Comparison of ENCODE assay signal across 1 cellular context in genomic region chr19:44912854-44913253, GRCh38.
TF ChIP-seq lines count a peak whose summit lies in the region.

No MANE protein-coding gene starts in this region.

TF ChIP-seq in HepG2, 621 proteins besides CTCF, POLR2A, EP300 and RAD21 (continued from another document and continues in another):
- TF ChIP-seq CSRNP2 (CRISPR knock-in tag; conservative IDR thresholded peaks at IDR 0.05; ENCODE audit: low read depth) (no peak), TOPORS (CRISPR knock-in tag; IDR thresholded peaks at IDR 0.05) (no peak), RCOR2 (CRISPR knock-in tag; IDR thresholded peaks at IDR 0.05) (no peak), ZBTB49 (CRISPR knock-in tag; IDR thresholded peaks at IDR 0.05; ENCODE audit: borderline replicate concordance) (no peak), ZNF605 (CRISPR knock-in tag; IDR thresholded peaks at IDR 0.05) (peak; percentile 38; the same call in 1 of the 2 replicates), MXD4 (CRISPR knock-in tag; IDR thresholded peaks at IDR 0.05) (peak; percentile 19; the same call in 1 of the 2 replicates), ADNP (CRISPR knock-in tag; IDR thresholded peaks at IDR 0.05) (no peak), PCBP2 (optimal IDR thresholded peaks at IDR 0.05; ENCODE audit: low read depth, low read length, poor library complexity, severe bottlenecking) (no peak), DMTF1 (CRISPR knock-in tag; IDR thresholded peaks at IDR 0.05) (no peak), ZBTB10 (CRISPR knock-in tag; IDR thresholded peaks at IDR 0.05; ENCODE audit: borderline replicate concordance) (peak; percentile 80; the same call in 1 of the 2 replicates), FOXP1 (IDR thresholded peaks at IDR 0.05) (no peak), FOXP1 (CRISPR knock-in tag; IDR thresholded peaks at IDR 0.05) (peak; percentile 65), SAFB2 (CRISPR knock-in tag; IDR thresholded peaks at IDR 0.05; ENCODE audit: borderline replicate concordance, low read depth) (no peak), AGO2 (optimal IDR thresholded peaks at IDR 0.05; ENCODE audit: low read depth, low read length) (no peak), ZFYVE20 (CRISPR knock-in tag; IDR thresholded peaks at IDR 0.05; ENCODE audit: borderline replicate concordance, low read depth) (no peak), ZNF777 (CRISPR knock-in tag; IDR thresholded peaks at IDR 0.05) (no peak), HNF4A (CRISPR knock-in tag; IDR thresholded peaks at IDR 0.05) (peak; percentile 80), ZNF484 (CRISPR knock-in tag; IDR thresholded peaks at IDR 0.05; ENCODE audit: borderline replicate concordance, low read depth) (no peak), HOXA5 (CRISPR knock-in tag; IDR thresholded peaks at IDR 0.05) (no peak), NRL (CRISPR knock-in tag; IDR thresholded peaks at IDR 0.05; ENCODE audit: borderline replicate concordance) (no peak), ZNF232 (CRISPR knock-in tag; IDR thresholded peaks at IDR 0.05; ENCODE audit: borderline replicate concordance) (0 out of 2 replicates have a peak, but pooled peaks have one; percentile 13), ZMAT3 (CRISPR knock-in tag; conservative IDR thresholded peaks at IDR 0.05) (0 out of 2 replicates have a peak, but pooled peaks have one; percentile 58), BRD4 (CRISPR knock-in tag; IDR thresholded peaks at IDR 0.05) (0 out of 2 replicates have a peak, but pooled peaks have one; percentile 32), TERF1 (CRISPR knock-in tag; IDR thresholded peaks at IDR 0.05) (no peak), ZNF660 (CRISPR knock-in tag; IDR thresholded peaks at IDR 0.05; ENCODE audit: borderline replicate concordance, low read depth) (no peak), GABPB1 (CRISPR knock-in tag; IDR thresholded peaks at IDR 0.05) (peak; percentile 64), EEA1 (CRISPR knock-in tag; IDR thresholded peaks at IDR 0.05; ENCODE audit: borderline replicate concordance) (no peak), CBX2 (IDR thresholded peaks at IDR 0.05; ENCODE audit: low read depth, low read length) (no peak), CBX2 (CRISPR knock-in tag; IDR thresholded peaks at IDR 0.05; ENCODE audit: low read depth) (no peak), NFKB2 (CRISPR knock-in tag; IDR thresholded peaks at IDR 0.05; ENCODE audit: borderline replicate concordance) (no peak), NFAT5 (CRISPR knock-in tag; IDR thresholded peaks at IDR 0.05) (0 out of 2 replicates have a peak, but pooled peaks have one; percentile 32), ZSCAN21 (CRISPR knock-in tag; IDR thresholded peaks at IDR 0.05; ENCODE audit: borderline replicate concordance) (peak; percentile 47; the same call in 1 of the 2 replicates), POGZ (CRISPR knock-in tag; IDR thresholded peaks at IDR 0.05) (no peak; the same call in 1 of the 2 replicates), ZNF75D (CRISPR knock-in tag; IDR thresholded peaks at IDR 0.05; ENCODE audit: borderline replicate concordance) (no peak), ZNF556 (CRISPR knock-in tag; IDR thresholded peaks at IDR 0.05; ENCODE audit: borderline replicate concordance) (no peak), ZMYM3 (CRISPR knock-in tag; IDR thresholded peaks at IDR 0.05) (peak; percentile 75; the same call in 1 of the 2 replicates)
- TF ChIP-seq, protein P1, sequence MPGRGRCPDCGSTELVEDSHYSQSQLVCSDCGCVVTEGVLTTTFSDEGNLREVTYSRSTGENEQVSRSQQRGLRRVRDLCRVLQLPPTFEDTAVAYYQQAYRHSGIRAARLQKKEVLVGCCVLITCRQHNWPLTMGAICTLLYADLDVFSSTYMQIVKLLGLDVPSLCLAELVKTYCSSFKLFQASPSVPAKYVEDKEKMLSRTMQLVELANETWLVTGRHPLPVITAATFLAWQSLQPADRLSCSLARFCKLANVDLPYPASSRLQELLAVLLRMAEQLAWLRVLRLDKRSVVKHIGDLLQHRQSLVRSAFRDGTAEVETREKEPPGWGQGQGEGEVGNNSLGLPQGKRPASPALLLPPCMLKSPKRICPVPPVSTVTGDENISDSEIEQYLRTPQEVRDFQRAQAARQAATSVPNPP (CRISPR knock-in tag; IDR thresholded peaks at IDR 0.05): no peak
- TF ChIP-seq, protein P2, sequence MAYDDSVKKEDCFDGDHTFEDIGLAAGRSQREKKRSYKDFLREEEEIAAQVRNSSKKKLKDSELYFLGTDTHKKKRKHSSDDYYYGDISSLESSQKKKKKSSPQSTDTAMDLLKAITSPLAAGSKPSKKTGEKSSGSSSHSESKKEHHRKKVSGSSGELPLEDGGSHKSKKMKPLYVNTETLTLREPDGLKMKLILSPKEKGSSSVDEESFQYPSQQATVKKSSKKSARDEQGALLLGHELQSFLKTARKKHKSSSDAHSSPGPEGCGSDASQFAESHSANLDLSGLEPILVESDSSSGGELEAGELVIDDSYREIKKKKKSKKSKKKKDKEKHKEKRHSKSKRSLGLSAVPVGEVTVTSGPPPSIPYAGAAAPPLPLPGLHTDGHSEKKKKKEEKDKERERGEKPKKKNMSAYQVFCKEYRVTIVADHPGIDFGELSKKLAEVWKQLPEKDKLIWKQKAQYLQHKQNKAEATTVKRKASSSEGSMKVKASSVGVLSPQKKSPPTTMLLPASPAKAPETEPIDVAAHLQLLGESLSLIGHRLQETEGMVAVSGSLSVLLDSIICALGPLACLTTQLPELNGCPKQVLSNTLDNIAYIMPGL (CRISPR knock-in tag; IDR thresholded peaks at IDR 0.05; ENCODE audit: borderline replicate concordance in 1 of 2, low read depth in 1 of 2): peak; percentile 34 to 67; a peak in 2 of 4 replicates
- TF ChIP-seq, protein P3, sequence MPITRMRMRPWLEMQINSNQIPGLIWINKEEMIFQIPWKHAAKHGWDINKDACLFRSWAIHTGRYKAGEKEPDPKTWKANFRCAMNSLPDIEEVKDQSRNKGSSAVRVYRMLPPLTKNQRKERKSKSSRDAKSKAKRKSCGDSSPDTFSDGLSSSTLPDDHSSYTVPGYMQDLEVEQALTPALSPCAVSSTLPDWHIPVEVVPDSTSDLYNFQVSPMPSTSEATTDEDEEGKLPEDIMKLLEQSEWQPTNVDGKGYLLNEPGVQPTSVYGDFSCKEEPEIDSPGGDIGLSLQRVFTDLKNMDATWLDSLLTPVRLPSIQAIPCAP (CRISPR knock-in tag; IDR thresholded peaks at IDR 0.05; ENCODE audit: low read depth): no peak
- TF ChIP-seq, protein P4, sequence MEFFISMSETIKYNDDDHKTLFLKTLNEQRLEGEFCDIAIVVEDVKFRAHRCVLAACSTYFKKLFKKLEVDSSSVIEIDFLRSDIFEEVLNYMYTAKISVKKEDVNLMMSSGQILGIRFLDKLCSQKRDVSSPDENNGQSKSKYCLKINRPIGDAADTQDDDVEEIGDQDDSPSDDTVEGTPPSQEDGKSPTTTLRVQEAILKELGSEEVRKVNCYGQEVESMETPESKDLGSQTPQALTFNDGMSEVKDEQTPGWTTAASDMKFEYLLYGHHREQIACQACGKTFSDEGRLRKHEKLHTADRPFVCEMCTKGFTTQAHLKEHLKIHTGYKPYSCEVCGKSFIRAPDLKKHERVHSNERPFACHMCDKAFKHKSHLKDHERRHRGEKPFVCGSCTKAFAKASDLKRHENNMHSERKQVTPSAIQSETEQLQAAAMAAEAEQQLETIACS (CRISPR knock-in tag; IDR thresholded peaks at IDR 0.05): no peak
